ENCODE assay signal across 14 cellular contexts in genomic region chrX:98357146-98357545, GRCh38.
"Had no signal": no experiment of that assay in that cellular context is flagged by ENCODE, and none has a peak within 500 bp of the region (broad histone marks: within the 10 kb centered on the region; RNA-seq: fewer than 3 reads in every experiment).

No MANE protein-coding gene starts in this region.

- DNase-seq: activated CD4-positive, alpha-beta T cell treated with anti-CD3 and anti-CD28 coated beads for 4 hours; activated CD8-positive, alpha-beta memory T cell treated with anti-CD3 and anti-CD28 coated beads, Interleukin-2, amount 50 U/mL, for 4 hours; activated CD8-positive, alpha-beta T cell treated with anti-CD3 and anti-CD28 coated beads for 36 hours; activated effector memory CD4-positive, alpha-beta T cell treated with anti-CD3 and anti-CD28 coated beads, Interleukin-2, amount 50 U/mL, for 16 hours; activated T-cell treated with anti-CD3 and anti-CD28 coated beads, Interleukin-2, amount 50 U/mL, for 48 hours; central memory CD4-positive, alpha-beta T cell; colonic mucosa; left ventricle myocardium inferior; mucosa of descending colon; naive thymus-derived CD4-positive, alpha-beta T cell; stimulated activated CD4-positive, alpha-beta T cell treated with anti-CD3 and anti-CD28 coated beads, Interleukin-15, amount 100 ng/mL, for 24 hours; stimulated activated CD4-positive, alpha-beta T cell treated with anti-CD3 and anti-CD28 coated beads, Interleukin-4, amount 100 ng/mL, for 24 hours; stimulated activated naive CD4-positive, alpha-beta T cell; tibial artery had no signal
